In genomic region chr10:110456523-110457091, GRCh38 we compare ENCODE assay signal across 10 cellular contexts. TPM values are rescaled to one million over a fixed set of nuclear protein-coding genes. Genes with fewer than 3 reads are reported as not detected.
A peak's percentile ranks its signal among the peaks of the same experiment; 100 is the strongest.
DNase-seq lines count a peak whose midpoint lies in the region; ATAC-seq and TF ChIP-seq lines count a peak whose summit lies in the region.
"Had no signal": no experiment of that assay in that cellular context is flagged by ENCODE, and none has a peak within 500 bp of the region (broad histone marks: within the 10 kb centered on the region; RNA-seq: fewer than 3 reads in every experiment).

No MANE protein-coding gene starts in this region.

- no peak overlapping the region; the same call in 1 of the 2 replicates for H3K4me3 ChIP-seq in DOHH2 (ENCODE audit: low read length)

- H4K20me1 ChIP-seq in DOHH2 (ENCODE audit: control insufficient read depth, insufficient read depth, low read depth, low read length), result no peaks in the 10 kb centered on the region

- ATAC-seq in natural killer cell treated with Interleukin-12 subunit alpha and Interleukin-12 subunit beta and Interleukin-15 and Interleukin-18, amount 100 ng/mL, for 72 hours, result no peak

- peak; percentile 39 for DNase-seq in LHCN-M2 (ENCODE audit: low read depth)
- DNase-seq in T47D (ENCODE audit: low read depth in 1 of 2, low spot score in 1 of 2), result peak; percentile 30 to 81
- no peak for DNase-seq in natural killer cell treated with Interleukin-12 subunit alpha and Interleukin-12 subunit beta and Interleukin-15 and Interleukin-18, amount 100 ng/mL, for 72 hours (ENCODE audit: low spot score)
- DNase-seq in activated CD4-positive, alpha-beta T cell treated with anti-CD3 and anti-CD28 coated beads for 1 hour, result no peak
- DNase-seq in epidermal melanocyte (ENCODE audit: insufficient read length, low spot score), result no peak
- no peak for DNase-seq in KBM-7
- DNase-seq in SKM-1 treated with dmso at 0.1 percent for 144 hours (lab: John Stamatoyannopoulos, UW; ENCODE audit: unreplicated experiment), result no peak
- DNase-seq: CD4-positive, alpha-beta memory T cell; NCI-H187 had no signal

- H3K36me3 ChIP-seq in DOHH2 (ENCODE audit: control insufficient read depth, low read length), result no peaks in the 10 kb centered on the region

- peak overlapping the region; percentile 37 for H3K4me2 ChIP-seq in DOHH2 (ENCODE audit: low read length)

- H3K9me3 ChIP-seq in DOHH2 (ENCODE audit: control insufficient read depth, insufficient read depth, low read length), result no peaks in the 10 kb centered on the region

- peaks cover 66% of the 10 kb centered on the region for H3K4me1 ChIP-seq in DOHH2 (ENCODE audit: control insufficient read depth, low read length)

- H3F3A ChIP-seq in DOHH2 (ENCODE audit: control insufficient read depth, insufficient read depth), result 0 out of 2 replicates have a peak, but pooled peaks cover 7% of the 10 kb centered on the region

- in situ Hi-C loops in T47D (cut with HindIII; ENCODE audit: low pct_unique_long_range_greater_than_20kb, low sequenced_read_pairs), result no loop called here
- in situ Hi-C loops in KBM-7 (cut with MboI; ENCODE audit: low pct_unique_long_range_greater_than_20kb, low sequenced_read_pairs), result no loop called here

- no peaks in the 10 kb centered on the region for H3K36me3 Mint-ChIP-seq in natural killer cell treated with Interleukin-12 subunit alpha and Interleukin-12 subunit beta and Interleukin-15 and Interleukin-18, amount 100 ng/mL, for 72 hours
- H3K36me3 Mint-ChIP-seq: CD4-positive, alpha-beta memory T cell had no signal

- no peaks in the 10 kb centered on the region for H3K79me2 ChIP-seq in DOHH2 (ENCODE audit: control insufficient read depth, low read length)

- peaks cover 53 to 55% of the 10 kb centered on the region in 2 donors for H3K4me1 Mint-ChIP-seq in natural killer cell treated with Interleukin-12 subunit alpha and Interleukin-12 subunit beta and Interleukin-15 and Interleukin-18, amount 100 ng/mL, for 72 hours (ENCODE audit: low read depth in 2 of 2)

- no peak overlapping the region for H3K27ac ChIP-seq in DOHH2 (ENCODE audit: low read depth, low read length)

- no peak overlapping the region for H3K4me3 Mint-ChIP-seq in natural killer cell treated with Interleukin-12 subunit alpha and Interleukin-12 subunit beta and Interleukin-15 and Interleukin-18, amount 100 ng/mL, for 72 hours

- no peaks in the 10 kb centered on the region for H3K27me3 ChIP-seq in DOHH2 (ENCODE audit: control insufficient read depth, low read length)

- no peak for TF ChIP-seq CTCF in DOHH2 (IDR thresholded peaks at IDR 0.05; ENCODE audit: low read depth, low read length, poor library complexity, severe bottlenecking)

- no peaks in the 10 kb centered on the region for H3K9me3 Mint-ChIP-seq in natural killer cell treated with Interleukin-12 subunit alpha and Interleukin-12 subunit beta and Interleukin-15 and Interleukin-18, amount 100 ng/mL, for 72 hours
- H3K9me3 Mint-ChIP-seq: CD4-positive, alpha-beta memory T cell had no signal

- no peaks in the 10 kb centered on the region for H3K27me3 Mint-ChIP-seq in natural killer cell treated with Interleukin-12 subunit alpha and Interleukin-12 subunit beta and Interleukin-15 and Interleukin-18, amount 100 ng/mL, for 72 hours
- H3K27me3 Mint-ChIP-seq: CD4-positive, alpha-beta memory T cell had no signal

- peak overlapping the region; percentile 65 to 81 for H3K27ac Mint-ChIP-seq in natural killer cell treated with Interleukin-12 subunit alpha and Interleukin-12 subunit beta and Interleukin-15 and Interleukin-18, amount 100 ng/mL, for 72 hours

- H3K9me2 ChIP-seq in DOHH2 (replicated peaks; ENCODE audit: control insufficient read depth, low read length), result no peaks in the 10 kb centered on the region

RNA-seq across cellular contexts. Expression of gene DUSP5, which starts 41.1 kb away (rescaled TPM):
- 38.6 and 39.7 TPM in 2 replicates for total RNA-seq in LHCN-M2 (2014; rRNA removed)
- polyA plus RNA-seq in LHCN-M2 (2012), result 16.7 TPM
- 100 to 1,000 TPM; 159 to 311 TPM for total RNA-seq in natural killer cell treated with Interleukin-12 subunit alpha and Interleukin-12 subunit beta and Interleukin-15 and Interleukin-18, amount 100 ng/mL, for 72 hours

Comparison
In these comparisons a context has a peak if more than half of its experiments do, and no peak if none do; other contexts are left out.
1. DNase-seq: peak in LHCN-M2 (single experiment) and T47D (2 of 2); none in natural killer cell treated with Interleukin-12 subunit alpha and Interleukin-12 subunit beta and Interleukin-15 and Interleukin-18, amount 100 ng/mL, for 72 hours (single experiment), activated CD4-positive, alpha-beta T cell treated with anti-CD3 and anti-CD28 coated beads for 1 hour (single experiment), epidermal melanocyte (single experiment), KBM-7 (single experiment) and SKM-1 treated with dmso at 0.1 percent for 144 hours (single experiment).